ENCODE assay signal across 1 cellular context in genomic region chr6:111832833-111833418, GRCh38.
A peak's percentile ranks its signal among the peaks of the same experiment; 100 is the strongest.
TF ChIP-seq lines count a peak whose summit lies in the region.

No MANE protein-coding gene starts in this region.

TF ChIP-seq in GM12878, 131 proteins besides CTCF, POLR2A, EP300 and RAD21 (continued from another document):
- TF ChIP-seq REST (IDR thresholded peaks at IDR 0.05; ENCODE audit: low read depth, low read length) (no peak), ZSCAN29 (IDR thresholded peaks at IDR 0.05) (no peak), PAX8 (IDR thresholded peaks at IDR 0.05) (no peak), IKZF1 (conservative IDR thresholded peaks at IDR 0.05) (peak; percentile 80), CHD4 (IDR thresholded peaks at IDR 0.05) (no peak), RAD51 (IDR thresholded peaks at IDR 0.05) (peak; percentile 50; the same call in 1 of the 2 replicates), PML (IDR thresholded peaks at IDR 0.05; ENCODE audit: low read length) (no peak), ZNF24 (IDR thresholded peaks at IDR 0.05) (peak; percentile 62; the same call in 1 of the 2 replicates), SREBF1 (IDR thresholded peaks at IDR 0.05; ENCODE audit: low read length) (no peak), SUPT20H (IDR thresholded peaks at IDR 0.05; ENCODE audit: borderline replicate concordance, control insufficient read depth, low read depth, low read length) (no peak), EED (IDR thresholded peaks at IDR 0.05; ENCODE audit: low read depth) (0 out of 2 replicates have a peak, but pooled peaks have one; percentile 22), KLF5 (IDR thresholded peaks at IDR 0.05; ENCODE audit: partially characterized antibody) (no peak), HDAC6 (IDR thresholded peaks at IDR 0.05; ENCODE audit: unreplicated experiment) (no peak), YY1 (IDR thresholded peaks at IDR 0.05; ENCODE audit: low read depth, low read length) (no peak), JUNB (IDR thresholded peaks at IDR 0.05) (peak; percentile 84), RB1 (IDR thresholded peaks at IDR 0.05; ENCODE audit: borderline replicate concordance) (no peak), GATAD2B (conservative IDR thresholded peaks at IDR 0.05; ENCODE audit: low read depth) (no peak), NR2F1 (conservative IDR thresholded peaks at IDR 0.05) (peak; percentile 56; the same call in 1 of the 2 replicates), BHLHE40 (IDR thresholded peaks at IDR 0.05; ENCODE audit: borderline replicate concordance in 1 of 2, low read depth in 2 of 2, low read length in 1 of 2) (peak; percentile 54 to 58; a peak in 2 of 4 replicates), NR2C1 (IDR thresholded peaks at IDR 0.05) (no peak), DPF2 (IDR thresholded peaks at IDR 0.05) (0 out of 2 replicates have a peak, but pooled peaks have one; percentile 29)
- TF ChIP-seq, protein P1, sequence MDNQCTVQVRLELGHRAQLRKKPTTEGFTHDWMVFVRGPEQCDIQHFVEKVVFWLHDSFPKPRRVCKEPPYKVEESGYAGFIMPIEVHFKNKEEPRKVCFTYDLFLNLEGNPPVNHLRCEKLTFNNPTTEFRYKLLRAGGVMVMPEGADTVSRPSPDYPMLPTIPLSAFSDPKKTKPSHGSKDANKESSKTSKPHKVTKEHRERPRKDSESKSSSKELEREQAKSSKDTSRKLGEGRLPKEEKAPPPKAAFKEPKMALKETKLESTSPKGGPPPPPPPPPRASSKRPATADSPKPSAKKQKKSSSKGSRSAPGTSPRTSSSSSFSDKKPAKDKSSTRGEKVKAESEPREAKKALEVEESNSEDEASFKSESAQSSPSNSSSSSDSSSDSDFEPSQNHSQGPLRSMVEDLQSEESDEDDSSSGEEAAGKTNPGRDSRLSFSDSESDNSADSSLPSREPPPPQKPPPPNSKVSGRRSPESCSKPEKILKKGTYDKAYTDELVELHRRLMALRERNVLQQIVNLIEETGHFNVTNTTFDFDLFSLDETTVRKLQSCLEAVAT (IDR thresholded peaks at IDR 0.05) = no peak
- TF ChIP-seq, protein P2, sequence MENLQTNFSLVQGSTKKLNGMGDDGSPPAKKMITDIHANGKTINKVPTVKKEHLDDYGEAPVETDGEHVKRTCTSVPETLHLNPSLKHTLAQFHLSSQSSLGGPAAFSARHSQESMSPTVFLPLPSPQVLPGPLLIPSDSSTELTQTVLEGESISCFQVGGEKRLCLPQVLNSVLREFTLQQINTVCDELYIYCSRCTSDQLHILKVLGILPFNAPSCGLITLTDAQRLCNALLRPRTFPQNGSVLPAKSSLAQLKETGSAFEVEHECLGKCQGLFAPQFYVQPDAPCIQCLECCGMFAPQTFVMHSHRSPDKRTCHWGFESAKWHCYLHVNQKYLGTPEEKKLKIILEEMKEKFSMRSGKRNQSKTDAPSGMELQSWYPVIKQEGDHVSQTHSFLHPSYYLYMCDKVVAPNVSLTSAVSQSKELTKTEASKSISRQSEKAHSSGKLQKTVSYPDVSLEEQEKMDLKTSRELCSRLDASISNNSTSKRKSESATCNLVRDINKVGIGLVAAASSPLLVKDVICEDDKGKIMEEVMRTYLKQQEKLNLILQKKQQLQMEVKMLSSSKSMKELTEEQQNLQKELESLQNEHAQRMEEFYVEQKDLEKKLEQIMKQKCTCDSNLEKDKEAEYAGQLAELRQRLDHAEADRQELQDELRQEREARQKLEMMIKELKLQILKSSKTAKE (IDR thresholded peaks at IDR 0.05; ENCODE audit: low read depth, poor library complexity, severe bottlenecking) = peak; percentile 71
- TF ChIP-seq, protein P3, sequence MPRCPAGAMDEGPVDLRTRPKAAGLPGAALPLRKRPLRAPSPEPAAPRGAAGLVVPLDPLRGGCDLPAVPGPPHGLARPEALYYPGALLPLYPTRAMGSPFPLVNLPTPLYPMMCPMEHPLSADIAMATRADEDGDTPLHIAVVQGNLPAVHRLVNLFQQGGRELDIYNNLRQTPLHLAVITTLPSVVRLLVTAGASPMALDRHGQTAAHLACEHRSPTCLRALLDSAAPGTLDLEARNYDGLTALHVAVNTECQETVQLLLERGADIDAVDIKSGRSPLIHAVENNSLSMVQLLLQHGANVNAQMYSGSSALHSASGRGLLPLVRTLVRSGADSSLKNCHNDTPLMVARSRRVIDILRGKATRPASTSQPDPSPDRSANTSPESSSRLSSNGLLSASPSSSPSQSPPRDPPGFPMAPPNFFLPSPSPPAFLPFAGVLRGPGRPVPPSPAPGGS (IDR thresholded peaks at IDR 0.05; ENCODE audit: borderline replicate concordance, insufficient read depth, low read depth, low read length, poor library complexity, severe bottlenecking) = no peak
